ENCODE assay signal across 8 cellular contexts in genomic region chr20:49700411-49701185, GRCh38. TPM values are rescaled to one million over a fixed set of nuclear protein-coding genes. Genes with fewer than 3 reads are reported as not detected.
DNase-seq lines count a peak whose midpoint lies in the region; TF ChIP-seq lines count a peak whose summit lies in the region.

No MANE protein-coding gene starts in this region.

- intact Hi-C loops in transverse colon (cut with DNase I; ENCODE audit: low total_unique reads) = no loop called here
- intact Hi-C loops in activated naive CD4-positive, alpha-beta T cell treated with anti-CD3 and anti-CD28 coated beads for 36 hours (cut with micrococcal nuclease) = no loop called here

- peak overlapping the region; percentile 94 for H3K27ac ChIP-seq in epithelial cell of prostate
- peak overlapping the region in 12 of 21 experiments; percentile 1 to 68 (median 44) for H3K27ac ChIP-seq in skin epidermis
- H3K27ac ChIP-seq in transverse colon = peak overlapping the region in 1 of 4 donors; percentile 29

- TF ChIP-seq POLR2A in transverse colon (IDR thresholded peaks at IDR 0.05) = no peak

- H3K4me3 ChIP-seq in skin epidermis (no peak overlapping the region), transverse colon (no peak overlapping the region)

- WGBS in transverse colon (ENCODE audit: low coverage in 1 of 2), 2 donors = 59 to 72% methylated on average over 7 of the region's 7 CpGs

- CTCF ChIA-PET in activated naive CD4-positive, alpha-beta T cell treated with anti-CD3 and anti-CD28 coated beads for 36 hours (lab: Charles Lee) = interaction anchor here (1.0 kb wide), 1 partner anchor 87 kb away, joined by 3 read pairs; no protein-coding TSS in a partner anchor

- H3K27me3 Mint-ChIP-seq in activated naive CD4-positive, alpha-beta T cell treated with anti-CD3 and anti-CD28 coated beads for 36 hours (ENCODE audit: low read depth) = no peaks in the 10 kb centered on the region

- no peak overlapping the region for H3K4me3 Mint-ChIP-seq in activated naive CD4-positive, alpha-beta T cell treated with anti-CD3 and anti-CD28 coated beads for 36 hours

- no peak overlapping the region for H3K27ac Mint-ChIP-seq in activated naive CD4-positive, alpha-beta T cell treated with anti-CD3 and anti-CD28 coated beads for 36 hours

- H3K4me1 Mint-ChIP-seq in activated naive CD4-positive, alpha-beta T cell treated with anti-CD3 and anti-CD28 coated beads for 36 hours (ENCODE audit: low read depth) = peaks cover 56% of the 10 kb centered on the region

- no peaks in the 10 kb centered on the region for H3K27me3 ChIP-seq in transverse colon

- no peaks in the 10 kb centered on the region for H3K9me3 Mint-ChIP-seq in activated naive CD4-positive, alpha-beta T cell treated with anti-CD3 and anti-CD28 coated beads for 36 hours

- TF ChIP-seq CTCF in transverse colon (IDR thresholded peaks at IDR 0.05) = no peak

- in situ Hi-C loops in transverse colon (cut with MboI; ENCODE audit: low pct_ligation_motif_present in 1 of 4, low pct_unique_long_range_greater_than_20kb in 1 of 4, low sequenced_read_pairs in 3 of 4) = no loop called here

- peaks cover 6% of the 10 kb centered on the region for H3K36me3 Mint-ChIP-seq in activated naive CD4-positive, alpha-beta T cell treated with anti-CD3 and anti-CD28 coated beads for 36 hours (ENCODE audit: low read depth)

- H3K4me1 ChIP-seq in transverse colon = peaks cover 12 to 75% (median 48%) of the 10 kb centered on the region in 4 donors

- DNase-seq in NCI-H2171 treated with DMSO at 0.1 percent for 48 hours (lab: John Stamatoyannopoulos, UW) (peak; percentile 14), NCI-H2171 (lab: John Stamatoyannopoulos, UW) (no peak), SHP77 treated with DMSO at 0.1 percent for 48 hours (lab: John Stamatoyannopoulos, UW) (peak; percentile 18), epithelial cell of prostate (ENCODE audit: low read depth, low spot score) (no peak), NCI-H345 (lab: John Stamatoyannopoulos, UW) (no peak), transverse colon (no peak)
- no peak for DNase-seq in activated naive CD4-positive, alpha-beta T cell treated with anti-CD3 and anti-CD28 coated beads for 36 hours

- H3K36me3 ChIP-seq in transverse colon = no peaks in the 10 kb centered on the region

- no peaks in the 10 kb centered on the region for H3K9me3 ChIP-seq in transverse colon

- TF ChIP-seq EP300 in transverse colon (IDR thresholded peaks at IDR 0.05; ENCODE audit: low read depth) = no peak

RNA-seq across cellular contexts. Expression of gene B4GALT5, which starts 13.1 kb away (rescaled TPM):
- 10 to 100 TPM; 22.3 to 43.2 (median 29.4) TPM for total RNA-seq in transverse colon
- 10 to 100 TPM; 18.6 to 19.0 TPM for total RNA-seq in activated naive CD4-positive, alpha-beta T cell treated with anti-CD3 and anti-CD28 coated beads for 36 hours

Comparison
In these comparisons a context has a peak if more than half of its experiments do, and no peak if none do; other contexts are left out.
1. DNase-seq: peak in NCI-H2171 treated with DMSO at 0.1 percent for 48 hours (single experiment) and SHP77 treated with DMSO at 0.1 percent for 48 hours (single experiment); none in NCI-H2171 (single experiment), epithelial cell of prostate (single experiment), NCI-H345 (single experiment), transverse colon (single experiment) and activated naive CD4-positive, alpha-beta T cell treated with anti-CD3 and anti-CD28 coated beads for 36 hours (single experiment).